Comparison of ENCODE assay signal across 1 cellular context in the genomic region with DNA sequence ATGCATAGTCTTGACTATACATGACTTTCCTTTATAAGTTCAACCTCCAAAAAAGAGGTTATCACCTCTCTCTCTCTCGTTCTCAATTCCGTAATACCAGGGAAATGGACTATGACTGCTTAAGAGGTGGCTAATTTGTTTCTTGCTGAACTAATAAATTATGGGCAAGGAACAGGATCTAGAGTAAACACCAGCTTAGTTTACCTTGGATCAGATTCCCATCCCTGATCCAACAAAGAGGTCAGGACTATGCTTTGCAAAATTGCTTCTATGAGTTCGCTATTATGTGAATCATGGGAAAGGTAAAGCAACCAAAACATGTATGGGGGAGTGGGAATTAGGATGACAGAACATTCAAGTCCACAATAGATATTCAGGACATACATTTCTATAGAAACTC.
TF ChIP-seq lines count a peak whose summit lies in the region.

No MANE protein-coding gene starts in this region.

TF ChIP-seq in HepG2, 621 proteins besides CTCF, POLR2A, EP300 and RAD21 (continued from another document):
- TF ChIP-seq ZNF281 (CRISPR knock-in tag; IDR thresholded peaks at IDR 0.05; ENCODE audit: borderline replicate concordance), result no peak
- no peak for TF ChIP-seq SNAPC2 (CRISPR knock-in tag; IDR thresholded peaks at IDR 0.05)
